In genomic region chr21:45017376-45017960, GRCh38 we compare ENCODE assay signal across 14 cellular contexts. TPM values are rescaled to one million over a fixed set of nuclear protein-coding genes. Genes with fewer than 3 reads are reported as not detected.
A peak's percentile ranks its signal among the peaks of the same experiment; 100 is the strongest.
DNase-seq lines count a peak whose midpoint lies in the region; FAIRE-seq and TF ChIP-seq lines count a peak whose summit lies in the region.
"Had no signal": no experiment of that assay in that cellular context is flagged by ENCODE, and none has a peak within 500 bp of the region (broad histone marks: within the 10 kb centered on the region; RNA-seq: fewer than 3 reads in every experiment).

No MANE protein-coding gene starts in this region.

- peaks cover 21% of the 10 kb centered on the region; the same call in 1 of the 2 replicates for H3K36me3 ChIP-seq in BLaER1
- no peaks in the 10 kb centered on the region for H3K36me3 ChIP-seq in H7 (replicated peaks; ENCODE audit: control insufficient read depth, insufficient read depth, low read length)
- no peaks in the 10 kb centered on the region for H3K36me3 ChIP-seq in bronchial epithelial cell (ENCODE audit: control insufficient read depth, insufficient read depth, low read length)
- H3K36me3 ChIP-seq in brain microvascular endothelial cell (replicated peaks), result no peaks in the 10 kb centered on the region
- H3K36me3 ChIP-seq: SJCRH30 had no signal

- FAIRE-seq in bronchial epithelial cell (lab: Jason Lieb, UNC), result no peak

- no peaks in the 10 kb centered on the region for H3K36me3 Mint-ChIP-seq in nephron (ENCODE audit: low read depth)

- H3K4me3 ChIP-seq in BLaER1, result peak overlapping the region; percentile 72
- no peak overlapping the region for H3K4me3 ChIP-seq in H7 (ENCODE audit: insufficient read depth, low read depth, low read length)
- no peak overlapping the region for H3K4me3 ChIP-seq in bronchial epithelial cell (ENCODE audit: low read depth, low read length)
- H3K4me3 ChIP-seq in brain microvascular endothelial cell (ENCODE audit: low read depth, low read length), result no peak overlapping the region
- H3K4me3 ChIP-seq: SJCRH30 had no signal

- H3K27ac ChIP-seq in BLaER1, result peak overlapping the region; percentile 93
- no peak overlapping the region for H3K27ac ChIP-seq in brain microvascular endothelial cell
- H3K27ac ChIP-seq: parathyroid adenoma, SJCRH30 had no signal

- H3K9ac ChIP-seq in BLaER1, result peak overlapping the region; percentile 86; the same call in 1 of the 2 replicates
- H3K9ac ChIP-seq: parathyroid adenoma had no signal

- peak overlapping the region; percentile 100 for H3K4me2 ChIP-seq in BLaER1

- peak overlapping the region; percentile 32 to 77 (median 64) for H3K27ac Mint-ChIP-seq in nephron

- H3K4me3 Mint-ChIP-seq in nephron, result peak overlapping the region; percentile 83 to 85 (median 85)

- peaks cover 38% of the 10 kb centered on the region for H3K4me1 Mint-ChIP-seq in nephron

- H3K9me3 Mint-ChIP-seq in nephron, result peaks cover 3% of the 10 kb centered on the region

- DNase-seq in H7 (peak; percentile 48), bronchial epithelial cell (ENCODE audit: low read depth) (peak; percentile 63), GM20000 (ENCODE audit: low spot score) (no peak), brain microvascular endothelial cell (no peak), DMS79 (lab: John Stamatoyannopoulos, UW) (no peak), OCI-M1 (lab: John Stamatoyannopoulos, UW) (no peak)
- DNase-seq: activated naive CD4-positive, alpha-beta T cell treated with Interleukin-2 at 50 U/mL for 16 hours; KG1; NCI-H187; NCI-H82; SJCRH30 had no signal

- H3K9me3 ChIP-seq in BLaER1, result peaks cover 9% of the 10 kb centered on the region
- H3K9me3 ChIP-seq: SJCRH30 had no signal

- H3K4me1 ChIP-seq in BLaER1, result peaks cover 84% of the 10 kb centered on the region
- H3K4me1 ChIP-seq: parathyroid adenoma had no signal

- in situ Hi-C loops in brain microvascular endothelial cell (cut with HindIII; ENCODE audit: low pct_ligation_motif_present, low sequenced_read_pairs), result no loop called here

- no peak for TF ChIP-seq CTCF in bronchial epithelial cell (IDR thresholded peaks at IDR 0.05; ENCODE audit: insufficient read depth, low read length, severe bottlenecking)
- TF ChIP-seq CTCF in nephron (IDR thresholded peaks at IDR 0.05; ENCODE audit: unreplicated experiment in 3 of 3), result no peak
- no peak for TF ChIP-seq CTCF in GM20000 (IDR thresholded peaks at IDR 0.05; ENCODE audit: extremely low read depth, missing control alignments)
- TF ChIP-seq CTCF in brain microvascular endothelial cell (IDR thresholded peaks at IDR 0.05; ENCODE audit: low read depth, low read length, missing control alignments), result no peak

- peaks cover 52% of the 10 kb centered on the region for H3K27me3 Mint-ChIP-seq in nephron (ENCODE audit: low read depth)

- peaks cover 6% of the 10 kb centered on the region; the same call in 1 of the 2 replicates for H3K27me3 ChIP-seq in BLaER1
- peaks cover 5% of the 10 kb centered on the region for H3K27me3 ChIP-seq in H7 (ENCODE audit: control insufficient read depth, insufficient read depth, low read length)
- H3K27me3 ChIP-seq in bronchial epithelial cell (ENCODE audit: control insufficient read depth, insufficient read depth, low read length), result no peaks in the 10 kb centered on the region
- no peaks in the 10 kb centered on the region for H3K27me3 ChIP-seq in brain microvascular endothelial cell (replicated peaks)
- H3K27me3 ChIP-seq: SJCRH30 had no signal

- H4K20me1 ChIP-seq in BLaER1, result no peaks in the 10 kb centered on the region

RNA-seq across cellular contexts. Expression of gene ADARB1, which starts 56.9 kb away (rescaled TPM):
- 5.5 and 8.0 TPM in 2 replicates for total RNA-seq in H7 (2014; rRNA removed; shearing (Covaris generic))
- total RNA-seq in bronchial epithelial cell, result 10.0 and 14.0 TPM in 2 replicates

Comparison
In these comparisons a context has a peak if more than half of its experiments do, and no peak if none do; other contexts are left out.
1. DNase-seq: peak in H7 (single experiment) and bronchial epithelial cell (single experiment); none in GM20000 (single experiment), brain microvascular endothelial cell (single experiment), DMS79 (single experiment) and OCI-M1 (single experiment).